ENCODE assay signal across 8 cellular contexts in genomic region chr17:57085448-57086068, GRCh38. TPM values are rescaled to one million over a fixed set of nuclear protein-coding genes. Genes with fewer than 3 reads are reported as not detected.
A peak's percentile ranks its signal among the peaks of the same experiment; 100 is the strongest.
DNase-seq lines count a peak whose midpoint lies in the region; ATAC-seq and TF ChIP-seq lines count a peak whose summit lies in the region.

No MANE protein-coding gene starts in this region.

- H3K9me3 Mint-ChIP-seq in activated B cell treated with CpG ODN at 0.5 μM for 24 hours, result no peaks in the 10 kb centered on the region

- under 1% methylated on average over 75 of the region's 75 CpGs for WGBS in liver

- H3K27me3 ChIP-seq in liver (ENCODE audit: control insufficient read depth in 4 of 4, insufficient read depth in 4 of 4, low read length in 3 of 4), result no peaks in the 10 kb centered on the region

- peak; percentile 38 for ATAC-seq in HG02588 (IDR thresholded peaks at IDR 0.05; ENCODE audit: unreplicated experiment)
- ATAC-seq in activated B cell treated with CpG ODN at 0.5 μM for 24 hours (ENCODE audit: low read depth), result peak; percentile 35

- DNase-seq in NCI-H345 (lab: John Stamatoyannopoulos, UW), result peak; percentile 61
- DNase-seq in NCI-H345 treated with DMSO at 0.1 percent for 48 hours (lab: John Stamatoyannopoulos, UW; ENCODE audit: unreplicated experiment), result no peak
- peak; percentile 36 for DNase-seq in NCI-H1092 (lab: John Stamatoyannopoulos, UW)
- DNase-seq in activated B cell treated with CpG ODN at 0.5 μM for 24 hours, result no peak
- DNase-seq in stimulated activated CD4-positive, alpha-beta T cell treated with anti-CD3 and anti-CD28 coated beads, Interleukin-4, amount 100 ng/mL, for 24 hours, result peak; percentile 61

- POLR2A ChIA-PET in activated B cell treated with CpG ODN at 0.5 μM for 24 hours (lab: Charles Lee), result interaction anchor here (0.5 to 2.4 kb wide), 10 partner anchors 9 to 1618 kb away, joined by 3 to 13 read pairs (median 6); partner anchors contain the start of genes MRPS23, SCPEP1 and SRSF1

- H3K27ac ChIP-seq in cingulate gyrus (ENCODE audit: low read depth, low read length), result peak overlapping the region; percentile 85
- peak overlapping the region; percentile 90 to 91 for H3K27ac ChIP-seq in liver (ENCODE audit: low read depth in 1 of 2, low read length in 2 of 2)

- peak overlapping the region in 1 of 2 donors; percentile 1 for H3K9ac ChIP-seq in liver (ENCODE audit: low read depth in 1 of 2, low read length in 2 of 2)

- peak overlapping the region; percentile 90 for H3K4me3 Mint-ChIP-seq in activated B cell treated with CpG ODN at 0.5 μM for 24 hours

- intact Hi-C loops in activated B cell treated with CpG ODN at 0.5 μM for 24 hours (cut with micrococcal nuclease), result loop anchor here (1.0 to 10.0 kb wide), 9 partner anchors 81 to 1429 kb away; partner anchors contain the start of genes C17orf67, DYNLL2, MRPS23 and MSI2

- H3K4me1 ChIP-seq in liver (ENCODE audit: control insufficient read depth in 4 of 4, insufficient read depth in 4 of 4, low read length in 3 of 4), result peaks cover 5 to 55% (median 43%) of the 10 kb centered on the region in 4 donors

- no peaks in the 10 kb centered on the region for H3K27me3 Mint-ChIP-seq in activated B cell treated with CpG ODN at 0.5 μM for 24 hours

- no peaks in the 10 kb centered on the region for H3K36me3 ChIP-seq in liver (ENCODE audit: control insufficient read depth in 4 of 4, insufficient read depth in 3 of 4, low read depth in 1 of 4, low read length in 3 of 4)

- H3K4me1 Mint-ChIP-seq in activated B cell treated with CpG ODN at 0.5 μM for 24 hours, result peaks cover 25% of the 10 kb centered on the region

- no peak for TF ChIP-seq CTCF in activated B cell treated with CpG ODN at 0.5 μM for 24 hours (IDR thresholded peaks at IDR 0.05)
- no peak for TF ChIP-seq CTCF in liver (IDR thresholded peaks at IDR 0.05; ENCODE audit: low read depth, low read length, missing input control)

- no peaks in the 10 kb centered on the region for H3K9me3 ChIP-seq in liver (ENCODE audit: control insufficient read depth in 4 of 4, low read length in 3 of 4)

- H3K27ac Mint-ChIP-seq in activated B cell treated with CpG ODN at 0.5 μM for 24 hours, result no peak overlapping the region

- H3K36me3 Mint-ChIP-seq in activated B cell treated with CpG ODN at 0.5 μM for 24 hours (ENCODE audit: low read depth), result peaks cover 3% of the 10 kb centered on the region

- H3K4me3 ChIP-seq in liver (ENCODE audit: low read depth in 1 of 3, low read length in 3 of 3), result peak overlapping the region; percentile 56 to 78 (median 73)

- CTCF ChIA-PET in activated B cell treated with CpG ODN at 0.5 μM for 24 hours (lab: Charles Lee), result no interaction called here

- TF ChIP-seq RAD21 in liver (IDR thresholded peaks at IDR 0.05), result peak in 1 of 2 donors; percentile 28

TF ChIP-seq in liver, 16 proteins besides CTCF, POLR2A, EP300 and RAD21:
- peak; percentile 49 for TF ChIP-seq ZBTB33 (IDR thresholded peaks at IDR 0.05)
- TF ChIP-seq HNF4A (conservative IDR thresholded peaks at IDR 0.05), result peak; percentile 77 to 83
- no peak for TF ChIP-seq EGR1 (IDR thresholded peaks at IDR 0.05; ENCODE audit: low read depth in 2 of 2)
- peak; percentile 7 for TF ChIP-seq YY1 (IDR thresholded peaks at IDR 0.05)
- TF ChIP-seq, protein P1, sequence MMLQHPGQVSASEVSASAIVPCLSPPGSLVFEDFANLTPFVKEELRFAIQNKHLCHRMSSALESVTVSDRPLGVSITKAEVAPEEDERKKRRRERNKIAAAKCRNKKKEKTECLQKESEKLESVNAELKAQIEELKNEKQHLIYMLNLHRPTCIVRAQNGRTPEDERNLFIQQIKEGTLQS (IDR thresholded peaks at IDR 0.05), result no peak
- TF ChIP-seq TAF1 (conservative IDR thresholded peaks at IDR 0.05), result no peak
- TF ChIP-seq, protein P2, sequence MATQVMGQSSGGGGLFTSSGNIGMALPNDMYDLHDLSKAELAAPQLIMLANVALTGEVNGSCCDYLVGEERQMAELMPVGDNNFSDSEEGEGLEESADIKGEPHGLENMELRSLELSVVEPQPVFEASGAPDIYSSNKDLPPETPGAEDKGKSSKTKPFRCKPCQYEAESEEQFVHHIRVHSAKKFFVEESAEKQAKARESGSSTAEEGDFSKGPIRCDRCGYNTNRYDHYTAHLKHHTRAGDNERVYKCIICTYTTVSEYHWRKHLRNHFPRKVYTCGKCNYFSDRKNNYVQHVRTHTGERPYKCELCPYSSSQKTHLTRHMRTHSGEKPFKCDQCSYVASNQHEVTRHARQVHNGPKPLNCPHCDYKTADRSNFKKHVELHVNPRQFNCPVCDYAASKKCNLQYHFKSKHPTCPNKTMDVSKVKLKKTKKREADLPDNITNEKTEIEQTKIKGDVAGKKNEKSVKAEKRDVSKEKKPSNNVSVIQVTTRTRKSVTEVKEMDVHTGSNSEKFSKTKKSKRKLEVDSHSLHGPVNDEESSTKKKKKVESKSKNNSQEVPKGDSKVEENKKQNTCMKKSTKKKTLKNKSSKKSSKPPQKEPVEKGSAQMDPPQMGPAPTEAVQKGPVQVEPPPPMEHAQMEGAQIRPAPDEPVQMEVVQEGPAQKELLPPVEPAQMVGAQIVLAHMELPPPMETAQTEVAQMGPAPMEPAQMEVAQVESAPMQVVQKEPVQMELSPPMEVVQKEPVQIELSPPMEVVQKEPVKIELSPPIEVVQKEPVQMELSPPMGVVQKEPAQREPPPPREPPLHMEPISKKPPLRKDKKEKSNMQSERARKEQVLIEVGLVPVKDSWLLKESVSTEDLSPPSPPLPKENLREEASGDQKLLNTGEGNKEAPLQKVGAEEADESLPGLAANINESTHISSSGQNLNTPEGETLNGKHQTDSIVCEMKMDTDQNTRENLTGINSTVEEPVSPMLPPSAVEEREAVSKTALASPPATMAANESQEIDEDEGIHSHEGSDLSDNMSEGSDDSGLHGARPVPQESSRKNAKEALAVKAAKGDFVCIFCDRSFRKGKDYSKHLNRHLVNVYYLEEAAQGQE (IDR thresholded peaks at IDR 0.05), result peak; percentile 32
- peak; percentile 73 for TF ChIP-seq SP1 (IDR thresholded peaks at IDR 0.05)
- TF ChIP-seq RXRA (IDR thresholded peaks at IDR 0.05), result peak; percentile 81 to 82
- TF ChIP-seq FOXA1 (IDR thresholded peaks at IDR 0.05), result peak; percentile 83
- peak; percentile 24 for TF ChIP-seq NR2F2 (IDR thresholded peaks at IDR 0.05)
- TF ChIP-seq HNF4G (IDR thresholded peaks at IDR 0.05), result no peak
- peak; percentile 63 for TF ChIP-seq MAX (IDR thresholded peaks at IDR 0.05)
- TF ChIP-seq GABPA (IDR thresholded peaks at IDR 0.05 in 1 of 2, conservative IDR thresholded peaks at IDR 0.05 in 1 of 2), result no peak
- TF ChIP-seq FOXA2 (IDR thresholded peaks at IDR 0.05), result peak; percentile 89
- TF ChIP-seq JUND (IDR thresholded peaks at IDR 0.05), result no peak

RNA-seq across cellular contexts. Expression of gene AKAP1, which starts 0.5 kb away (rescaled TPM):
- 22.5 and 26.2 TPM in 2 replicates for total RNA-seq in activated B cell treated with CpG ODN at 0.5 μM for 24 hours
- 10 to 100 TPM; 36.4 to 58.5 TPM for total RNA-seq in liver
- 10 to 100 TPM; 31.3 to 43.1 TPM for polyA plus RNA-seq in liver

Comparison
In these comparisons a context has a peak if more than half of its experiments do, and no peak if none do; other contexts are left out.
1. DNase-seq: peak in NCI-H345 (single experiment), NCI-H1092 (single experiment) and stimulated activated CD4-positive, alpha-beta T cell treated with anti-CD3 and anti-CD28 coated beads, Interleukin-4, amount 100 ng/mL, for 24 hours (single experiment); none in NCI-H345 treated with DMSO at 0.1 percent for 48 hours (single experiment) and activated B cell treated with CpG ODN at 0.5 μM for 24 hours (single experiment).